ENCODE assay signal across 24 cellular contexts in the genomic region with DNA sequence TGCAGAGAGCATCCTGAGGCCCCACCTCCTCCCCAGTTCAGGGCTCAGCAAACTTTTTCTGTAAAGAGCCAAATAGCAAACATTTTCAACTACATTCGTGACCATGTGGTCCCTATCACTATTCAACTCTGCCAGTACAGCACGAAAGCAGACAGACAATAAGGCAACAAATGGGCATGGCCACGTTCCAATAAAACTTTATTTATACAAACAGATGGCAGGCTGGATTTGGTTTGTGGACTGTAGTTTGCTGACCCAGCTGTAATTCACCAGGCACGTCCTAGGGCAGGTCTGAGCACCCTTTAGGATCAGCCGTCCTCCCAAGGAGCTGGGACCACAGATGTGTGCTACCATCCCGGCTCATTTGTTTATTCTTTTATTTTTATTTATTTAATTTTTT. TPM values are rescaled to one million over a fixed set of nuclear protein-coding genes. Genes with fewer than 3 reads are reported as not detected.
"Had no signal": no experiment of that assay in that cellular context is flagged by ENCODE, and none has a peak within 500 bp of the region (broad histone marks: within the 10 kb centered on the region; RNA-seq: fewer than 3 reads in every experiment).

No MANE protein-coding gene starts in this region.

- H3K4me3 Mint-ChIP-seq: activated CD4-positive, alpha-beta T cell treated with anti-CD3 and anti-CD28 coated beads, Interleukin-2, amount 10 ng/mL, durations not matched to agents 24 days and 14 days; activated CD8-positive, alpha-beta T cell treated with anti-CD3 and anti-CD28 coated beads for 36 hours; activated naive CD8-positive, alpha-beta T cell treated with anti-CD3 and anti-CD28 coated beads, Interleukin-2, amount 10 ng/mL, durations not matched to agents 7 days and 5 days; activated T-cell treated with anti-CD3 and anti-CD28 coated beads, Interleukin-2, amount 50 U/mL, for 24 hours; natural killer cell; stimulated activated memory B cell treated with anti-CD40 and anti-IgM and Interleukin-4, amounts not matched to agents 10 μg/mL and 1 μg/mL and 100 μg/mL, for 72 hours had no signal

- H3K27me3 Mint-ChIP-seq: activated CD8-positive, alpha-beta T cell treated with anti-CD3 and anti-CD28 coated beads for 36 hours; activated T-cell treated with anti-CD3 and anti-CD28 coated beads, Interleukin-2, amount 50 U/mL, for 24 hours had no signal

- H3K36me3 Mint-ChIP-seq: activated naive CD8-positive, alpha-beta T cell treated with anti-CD3 and anti-CD28 coated beads, Interleukin-2, amount 10 ng/mL, durations not matched to agents 7 days and 5 days; natural killer cell; stimulated activated memory B cell treated with anti-CD40 and anti-IgM and Interleukin-4, amounts not matched to agents 10 μg/mL and 1 μg/mL and 100 μg/mL, for 72 hours had no signal

- H3K9me3 ChIP-seq: body of pancreas, esophagus muscularis mucosa, gastroesophageal sphincter, spleen, thoracic aorta had no signal

- H3K4me1 ChIP-seq: esophagus muscularis mucosa, gastroesophageal sphincter, spleen had no signal

- ATAC-seq: activated CD8-positive, alpha-beta T cell treated with anti-CD3 and anti-CD28 coated beads for 36 hours; body of pancreas; gastroesophageal sphincter; natural killer cell; stimulated activated memory B cell treated with anti-CD40 and anti-IgM and Interleukin-4, amounts not matched to agents 10 μg/mL and 1 μg/mL and 100 μg/mL, for 72 hours had no signal

- FAIRE-seq: endothelial cell of umbilical vein had no signal

- H3K27me3 ChIP-seq: body of pancreas had no signal

- H3K4me3 ChIP-seq: body of pancreas, esophagus muscularis mucosa, gastroesophageal sphincter, spleen, thoracic aorta had no signal

- H3K27ac Mint-ChIP-seq: activated CD4-positive, alpha-beta T cell treated with anti-CD3 and anti-CD28 coated beads, Interleukin-2, amount 10 ng/mL, durations not matched to agents 24 days and 14 days; activated CD8-positive, alpha-beta T cell treated with anti-CD3 and anti-CD28 coated beads for 36 hours; activated naive CD8-positive, alpha-beta T cell treated with anti-CD3 and anti-CD28 coated beads, Interleukin-2, amount 10 ng/mL, durations not matched to agents 7 days and 5 days; activated T-cell treated with anti-CD3 and anti-CD28 coated beads, Interleukin-2, amount 50 U/mL, for 24 hours; activated T-helper 2 cell treated with anti-CD3 and anti-CD28 coated beads, Interferon-gamma antibody, Interleukin-2, Interleukin-4, amounts not matched to agents 10 μg/mL and 5 μg/mL and 100 μg/mL, durations not matched to agents 14 hours and 24 hours and 36 hours; natural killer cell; stimulated activated memory B cell treated with anti-CD40 and anti-IgM and Interleukin-4, amounts not matched to agents 10 μg/mL and 1 μg/mL and 100 μg/mL, for 72 hours had no signal

- H3K9me3 Mint-ChIP-seq: activated CD4-positive, alpha-beta T cell treated with anti-CD3 and anti-CD28 coated beads, Interleukin-2, amount 10 ng/mL, durations not matched to agents 24 days and 14 days; activated CD8-positive, alpha-beta T cell treated with anti-CD3 and anti-CD28 coated beads for 36 hours; activated naive CD8-positive, alpha-beta T cell treated with anti-CD3 and anti-CD28 coated beads, Interleukin-2, amount 10 ng/mL, durations not matched to agents 7 days and 5 days; activated T-cell treated with anti-CD3 and anti-CD28 coated beads, Interleukin-2, amount 50 U/mL, for 24 hours; activated T-helper 2 cell treated with anti-CD3 and anti-CD28 coated beads, Interferon-gamma antibody, Interleukin-2, Interleukin-4, amounts not matched to agents 10 μg/mL and 5 μg/mL and 100 μg/mL, durations not matched to agents 14 hours and 24 hours and 36 hours; natural killer cell; stimulated activated memory B cell treated with anti-CD40 and anti-IgM and Interleukin-4, amounts not matched to agents 10 μg/mL and 1 μg/mL and 100 μg/mL, for 72 hours had no signal

- H3K4me1 Mint-ChIP-seq: stimulated activated memory B cell treated with anti-CD40 and anti-IgM and Interleukin-4, amounts not matched to agents 10 μg/mL and 1 μg/mL and 100 μg/mL, for 72 hours had no signal

- DNase-seq: activated CD4-positive, alpha-beta T cell treated with anti-CD3 and anti-CD28 coated beads, Interleukin-2, amount 10 ng/mL, durations not matched to agents 24 days and 14 days; activated CD8-positive, alpha-beta T cell treated with anti-CD3 and anti-CD28 coated beads for 36 hours; activated naive CD4-positive, alpha-beta T cell treated with Interleukin-2 at 50 U/mL for 16 hours; activated naive CD8-positive, alpha-beta T cell treated with anti-CD3 and anti-CD28 coated beads, Interleukin-2, amount 10 ng/mL, durations not matched to agents 7 days and 5 days; activated T-cell treated with anti-CD3 and anti-CD28 coated beads, Interleukin-2, amount 50 U/mL, for 24 hours; amygdala; body of pancreas; dermis blood vessel endothelial cell; effector memory CD4-positive, alpha-beta T cell; mesenchymal stem cell; natural killer cell; nucleus accumbens; spleen; stimulated activated CD4-positive, alpha-beta T cell treated with anti-CD3 and anti-CD28 coated beads, Interleukin-4, amount 100 ng/mL, for 4 hours; T1000 had no signal

- H3K36me3 ChIP-seq: esophagus muscularis mucosa, gastroesophageal sphincter, spleen, thoracic aorta had no signal

- H3K27ac ChIP-seq: body of pancreas, esophagus muscularis mucosa, gastroesophageal sphincter, spleen, thoracic aorta had no signal

RNA-seq across cellular contexts. Expression of a gene that starts 27.1 kb away (rescaled TPM):
- total RNA-seq: activated naive CD8-positive, alpha-beta T cell treated with anti-CD3 and anti-CD28 coated beads, Interleukin-2, amount 10 ng/mL, durations not matched to agents 7 days and 5 days; endothelial cell of umbilical vein had no signal
- polyA plus RNA-seq: endothelial cell of umbilical vein had no signal

RNA-seq across cellular contexts. Expression of a gene that starts 37.5 kb away (rescaled TPM):
- total RNA-seq: activated CD4-positive, alpha-beta T cell treated with anti-CD3 and anti-CD28 coated beads, Interleukin-2, amount 10 ng/mL, durations not matched to agents 24 days and 14 days; activated CD8-positive, alpha-beta T cell treated with anti-CD3 and anti-CD28 coated beads for 36 hours; activated naive CD8-positive, alpha-beta T cell treated with anti-CD3 and anti-CD28 coated beads, Interleukin-2, amount 10 ng/mL, durations not matched to agents 7 days and 5 days; activated T-helper 2 cell treated with anti-CD3 and anti-CD28 coated beads, Interferon-gamma antibody, Interleukin-2, Interleukin-4, amounts not matched to agents 10 μg/mL and 5 μg/mL and 100 μg/mL, durations not matched to agents 14 hours and 24 hours and 36 hours; endothelial cell of umbilical vein; natural killer cell; thoracic aorta had no signal
- polyA plus RNA-seq: endothelial cell of umbilical vein had no signal

RNA-seq across cellular contexts. Expression of a gene that starts 43.1 kb away (rescaled TPM):
- total RNA-seq: activated CD4-positive, alpha-beta T cell treated with anti-CD3 and anti-CD28 coated beads, Interleukin-2, amount 10 ng/mL, durations not matched to agents 24 days and 14 days; activated CD8-positive, alpha-beta T cell treated with anti-CD3 and anti-CD28 coated beads for 36 hours; activated naive CD8-positive, alpha-beta T cell treated with anti-CD3 and anti-CD28 coated beads, Interleukin-2, amount 10 ng/mL, durations not matched to agents 7 days and 5 days; activated T-helper 2 cell treated with anti-CD3 and anti-CD28 coated beads, Interferon-gamma antibody, Interleukin-2, Interleukin-4, amounts not matched to agents 10 μg/mL and 5 μg/mL and 100 μg/mL, durations not matched to agents 14 hours and 24 hours and 36 hours; cardiac septum; endothelial cell of umbilical vein; gastroesophageal sphincter; liver; thoracic aorta; ureter had no signal
- polyA plus RNA-seq: endothelial cell of umbilical vein, liver had no signal
